Comparison of ENCODE assay signal across 1 cellular context in the genomic region with DNA sequence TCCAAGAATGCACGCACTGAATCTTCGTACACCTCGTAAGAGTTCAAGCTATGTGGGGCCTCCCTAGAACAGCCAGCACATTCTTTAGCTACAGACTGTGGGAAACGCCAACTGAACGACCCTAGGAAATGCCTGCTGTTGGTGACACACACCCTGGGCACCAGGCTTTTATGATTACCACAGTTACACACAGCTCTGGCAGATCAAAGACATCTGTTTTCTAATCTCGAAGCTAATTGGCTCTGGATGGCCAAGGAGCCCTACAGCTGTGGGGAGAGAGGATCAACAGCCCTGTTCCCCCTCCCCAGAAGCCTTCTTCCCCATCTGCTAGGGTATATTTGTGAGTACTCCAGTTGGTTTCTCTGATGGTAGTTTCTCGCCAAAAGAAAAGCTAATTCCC.
TF ChIP-seq lines count a peak whose summit lies in the region.

No MANE protein-coding gene starts in this region.

TF ChIP-seq in SK-N-SH, 30 proteins besides CTCF, POLR2A, EP300 and RAD21 (continued from another document):
- TF ChIP-seq, protein P1, sequence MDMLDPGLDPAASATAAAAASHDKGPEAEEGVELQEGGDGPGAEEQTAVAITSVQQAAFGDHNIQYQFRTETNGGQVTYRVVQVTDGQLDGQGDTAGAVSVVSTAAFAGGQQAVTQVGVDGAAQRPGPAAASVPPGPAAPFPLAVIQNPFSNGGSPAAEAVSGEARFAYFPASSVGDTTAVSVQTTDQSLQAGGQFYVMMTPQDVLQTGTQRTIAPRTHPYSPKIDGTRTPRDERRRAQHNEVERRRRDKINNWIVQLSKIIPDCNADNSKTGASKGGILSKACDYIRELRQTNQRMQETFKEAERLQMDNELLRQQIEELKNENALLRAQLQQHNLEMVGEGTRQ (IDR thresholded peaks at IDR 0.05; ENCODE audit: borderline replicate concordance, low read depth, low read length) = no peak
- TF ChIP-seq GATA2 (CRISPR knock-in tag; IDR thresholded peaks at IDR 0.05) = peak; percentile 52; the same call in 1 of the 2 replicates
